ENCODE assay signal across 14 cellular contexts in genomic region chr4:72886602-72887001, GRCh38.
DNase-seq lines count a peak whose midpoint lies in the region; ATAC-seq and TF ChIP-seq lines count a peak whose summit lies in the region.
"Had no signal": no experiment of that assay in that cellular context is flagged by ENCODE, and none has a peak within 500 bp of the region (broad histone marks: within the 10 kb centered on the region; RNA-seq: fewer than 3 reads in every experiment).

No MANE protein-coding gene starts in this region.

- no peak overlapping the region for H3K27ac Mint-ChIP-seq in WTC11
- no peak overlapping the region for H3K27ac Mint-ChIP-seq in naive thymus-derived CD8-positive, alpha-beta T cell
- H3K27ac Mint-ChIP-seq: natural killer cell treated with Interleukin-12 subunit alpha and Interleukin-12 subunit beta and Interleukin-15 and Interleukin-18, amount 100 ng/mL, for 72 hours had no signal

- H3K9me3 Mint-ChIP-seq in WTC11 = peaks cover 36% of the 10 kb centered on the region
- H3K9me3 Mint-ChIP-seq in naive thymus-derived CD8-positive, alpha-beta T cell = peaks cover 0 to 5% (median 0%) of the 10 kb centered on the region in 9 donors

- peaks cover 18% of the 10 kb centered on the region for H3K4me1 Mint-ChIP-seq in WTC11
- no peaks in the 10 kb centered on the region for H3K4me1 Mint-ChIP-seq in naive thymus-derived CD8-positive, alpha-beta T cell

- no peak overlapping the region for H3K4me3 Mint-ChIP-seq in WTC11
- H3K4me3 Mint-ChIP-seq in naive thymus-derived CD8-positive, alpha-beta T cell = no peak overlapping the region
- H3K4me3 Mint-ChIP-seq: natural killer cell treated with Interleukin-12 subunit alpha and Interleukin-12 subunit beta and Interleukin-15 and Interleukin-18, amount 100 ng/mL, for 72 hours had no signal

- peak overlapping the region; percentile 34; the same call in 1 of the 2 replicates for H3K4me3 ChIP-seq in iPS-20b (ENCODE audit: low read length)

- POLR2A ChIA-PET in WTC11 (lab: Charles Lee) = no interaction called here
- POLR2A ChIA-PET in naive thymus-derived CD8-positive, alpha-beta T cell (lab: Charles Lee) = no interaction called here

- peaks cover 8% of the 10 kb centered on the region for H3K4me1 ChIP-seq in iPS-20b (ENCODE audit: insufficient read depth, low read length)

- no peak for DNase-seq in AG09319 (ENCODE audit: extremely low read depth, low read depth)
- DNase-seq in HT-29 (ENCODE audit: low spot score) = peak; percentile 33
- no peak for DNase-seq in WTC11 (ENCODE audit: low spot score)
- DNase-seq in inferior parietal cortex (ENCODE audit: extremely low spot score) = no peak
- no peak for DNase-seq in activated CD8-positive, alpha-beta memory T cell treated with anti-CD3 and anti-CD28 coated beads, Interleukin-2, amount 50 U/mL, for 4 hours
- no peak for DNase-seq in naive thymus-derived CD8-positive, alpha-beta T cell
- DNase-seq: activated CD4-positive, CD25-positive, alpha-beta regulatory T cell treated with anti-CD3 and anti-CD28 coated beads, Interleukin-2, amount 50 U/mL, for 72 hours; cortex of kidney; NCI-H1092 treated with DMSO at 0.1 percent for 48 hours; stimulated activated CD4-positive, alpha-beta T cell treated with anti-CD3 and anti-CD28 coated beads, Interleukin-2, amount 100 ng/mL, for 24 hours; substantia nigra had no signal

- no peak overlapping the region for H3K9ac ChIP-seq in iPS-20b (ENCODE audit: low read depth, low read length)

- H3K36me3 ChIP-seq in iPS-20b (ENCODE audit: insufficient read depth, low read depth, low read length) = no peaks in the 10 kb centered on the region

- H3K36me3 Mint-ChIP-seq in WTC11 = peaks cover 20% of the 10 kb centered on the region
- no peaks in the 10 kb centered on the region for H3K36me3 Mint-ChIP-seq in naive thymus-derived CD8-positive, alpha-beta T cell
- H3K36me3 Mint-ChIP-seq: natural killer cell treated with Interleukin-12 subunit alpha and Interleukin-12 subunit beta and Interleukin-15 and Interleukin-18, amount 100 ng/mL, for 72 hours had no signal

- CTCF ChIA-PET in WTC11 (lab: Charles Lee) = no interaction called here

- no peaks in the 10 kb centered on the region for H3K27me3 ChIP-seq in iPS-20b (ENCODE audit: insufficient read depth, low read length)

- H3K27me3 Mint-ChIP-seq in WTC11 (ENCODE audit: low read depth) = peaks cover 4% of the 10 kb centered on the region; the same call in 1 of the 2 replicates
- H3K27me3 Mint-ChIP-seq in naive thymus-derived CD8-positive, alpha-beta T cell = peaks cover 0 to 8% (median 8%) of the 10 kb centered on the region in 5 donors
- H3K27me3 Mint-ChIP-seq: natural killer cell treated with Interleukin-12 subunit alpha and Interleukin-12 subunit beta and Interleukin-15 and Interleukin-18, amount 100 ng/mL, for 72 hours had no signal

- H3K27ac ChIP-seq in iPS-20b (ENCODE audit: low read length) = no peak overlapping the region

- H3K9me3 ChIP-seq in iPS-20b (ENCODE audit: insufficient read depth, low read depth, low read length) = peaks cover 7% of the 10 kb centered on the region; the same call in 1 of the 2 replicates

- peak; percentile 14 for TF ChIP-seq CTCF in AG09319 (IDR thresholded peaks at IDR 0.05; ENCODE audit: low read depth, low read length)
- TF ChIP-seq CTCF in WTC11 (IDR thresholded peaks at IDR 0.05) = peak; percentile 18; the same call in 1 of the 2 replicates

- ATAC-seq in WTC11 (peak; percentile 60), HG02840 (IDR thresholded peaks at IDR 0.05; ENCODE audit: low FRiP score, unreplicated experiment) (no peak)
- no peak for ATAC-seq in naive thymus-derived CD8-positive, alpha-beta T cell
- ATAC-seq: natural killer cell treated with Interleukin-12 subunit alpha and Interleukin-12 subunit beta and Interleukin-15 and Interleukin-18, amount 100 ng/mL, for 72 hours had no signal

TF ChIP-seq in WTC11, 78 proteins besides CTCF, POLR2A, EP300 and RAD21 (continues in another document):
- TF ChIP-seq E2F5 (CRISPR knock-in tag; IDR thresholded peaks at IDR 0.05) = no peak
- no peak for TF ChIP-seq ZSCAN18 (CRISPR knock-in tag; IDR thresholded peaks at IDR 0.05)
- no peak for TF ChIP-seq ZNF138 (CRISPR knock-in tag; conservative IDR thresholded peaks at IDR 0.05)
- no peak for TF ChIP-seq HMGXB4 (CRISPR knock-in tag; IDR thresholded peaks at IDR 0.05)
- TF ChIP-seq ATF1 (CRISPR knock-in tag; IDR thresholded peaks at IDR 0.05) = no peak
- TF ChIP-seq SMAD3 (CRISPR knock-in tag; IDR thresholded peaks at IDR 0.05; ENCODE audit: borderline replicate concordance) = no peak
- no peak for TF ChIP-seq FOXJ3 (CRISPR knock-in tag; IDR thresholded peaks at IDR 0.05; ENCODE audit: borderline replicate concordance)
- no peak for TF ChIP-seq JAZF1 (CRISPR knock-in tag; IDR thresholded peaks at IDR 0.05)
- no peak for TF ChIP-seq CREM (CRISPR knock-in tag; IDR thresholded peaks at IDR 0.05)
- TF ChIP-seq ATF3 (CRISPR knock-in tag; conservative IDR thresholded peaks at IDR 0.05) = no peak
- TF ChIP-seq TP53 (CRISPR knock-in tag; IDR thresholded peaks at IDR 0.05) = no peak
- TF ChIP-seq SOX15 (CRISPR knock-in tag; IDR thresholded peaks at IDR 0.05) = no peak
- TF ChIP-seq, protein P1, sequence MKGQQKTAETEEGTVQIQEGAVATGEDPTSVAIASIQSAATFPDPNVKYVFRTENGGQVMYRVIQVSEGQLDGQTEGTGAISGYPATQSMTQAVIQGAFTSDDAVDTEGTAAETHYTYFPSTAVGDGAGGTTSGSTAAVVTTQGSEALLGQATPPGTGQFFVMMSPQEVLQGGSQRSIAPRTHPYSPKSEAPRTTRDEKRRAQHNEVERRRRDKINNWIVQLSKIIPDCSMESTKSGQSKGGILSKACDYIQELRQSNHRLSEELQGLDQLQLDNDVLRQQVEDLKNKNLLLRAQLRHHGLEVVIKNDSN (CRISPR knock-in tag; IDR thresholded peaks at IDR 0.05) = no peak
- no peak for TF ChIP-seq JUN (CRISPR knock-in tag; IDR thresholded peaks at IDR 0.05)
- TF ChIP-seq SMAD4 (CRISPR knock-in tag; IDR thresholded peaks at IDR 0.05) = no peak
- TF ChIP-seq E2F1 (CRISPR knock-in tag; IDR thresholded peaks at IDR 0.05) = no peak
- no peak for TF ChIP-seq ZMAT4 (CRISPR knock-in tag; IDR thresholded peaks at IDR 0.05)
